15 cellular contexts compared by ENCODE assay signal in genomic region chr13:93151277-93151676, GRCh38.
DNase-seq lines count a peak whose midpoint lies in the region; ATAC-seq and TF ChIP-seq lines count a peak whose summit lies in the region.
"Had no signal": no experiment of that assay in that cellular context is flagged by ENCODE, and none has a peak within 500 bp of the region (broad histone marks: within the 10 kb centered on the region; RNA-seq: fewer than 3 reads in every experiment).

No MANE protein-coding gene starts in this region.

- no peak overlapping the region for H3K18ac ChIP-seq in mesendoderm (ENCODE audit: low read length)

- no peak overlapping the region for H2BK15ac ChIP-seq in mesendoderm (replicated peaks; ENCODE audit: low read depth)

- TF ChIP-seq CTCF in fibroblast of villous mesenchyme (IDR thresholded peaks at IDR 0.05; ENCODE audit: insufficient read depth, low read depth, low read length) (no peak), gastrocnemius medialis (IDR thresholded peaks at IDR 0.05 in 4 of 5, conservative IDR thresholded peaks at IDR 0.05 in 1 of 5) (no peak)

- H3K36me3 Mint-ChIP-seq in activated naive CD4-positive, alpha-beta T cell treated with anti-CD3 and anti-CD28 coated beads, Interleukin-2, amount 50 U/mL, for 72 hours = peaks cover 0 to 5% of the 10 kb centered on the region in 2 donors
- H3K36me3 Mint-ChIP-seq: CD4-positive, CD25-positive, alpha-beta regulatory T cell; neural progenitor cell had no signal

- H3K23ac ChIP-seq in mesendoderm (ENCODE audit: low read length) = no peak overlapping the region

- H3K27ac Mint-ChIP-seq in activated naive CD4-positive, alpha-beta T cell treated with anti-CD3 and anti-CD28 coated beads, Interleukin-2, amount 50 U/mL, for 72 hours = no peak overlapping the region
- H3K27ac Mint-ChIP-seq: CD4-positive, CD25-positive, alpha-beta regulatory T cell; neural progenitor cell had no signal

- no peak overlapping the region for H3K4ac ChIP-seq in mesendoderm (ENCODE audit: low read depth, low read length)

- no peak overlapping the region for H3K56ac ChIP-seq in mesendoderm (ENCODE audit: low read length)

- no peak overlapping the region for H4K5ac ChIP-seq in mesendoderm (ENCODE audit: low read length)

- TF ChIP-seq POLR2A in gastrocnemius medialis (IDR thresholded peaks at IDR 0.05) = no peak

- DNase-seq in activated naive CD4-positive, alpha-beta T cell treated with anti-CD3 and anti-CD28 coated beads, Interleukin-2, amount 50 U/mL, for 72 hours (ENCODE audit: low spot score in 2 of 2) = no peak
- no peak for DNase-seq in activated naive CD4-positive, alpha-beta T cell (lab: John Stamatoyannopoulos, UW)
- DNase-seq in SK-MEL-5 (ENCODE audit: low read depth, low spot score) = peak; percentile 79
- peak; percentile 59 for DNase-seq in fibroblast of villous mesenchyme (ENCODE audit: low read depth)
- no peak for DNase-seq in gastrocnemius medialis
- no peak for DNase-seq in left colon
- DNase-seq in NCI-H128 (lab: John Stamatoyannopoulos, UW; ENCODE audit: unreplicated experiment) = no peak
- no peak for DNase-seq in mesendoderm
- DNase-seq: activated T-cell treated with anti-CD3 and anti-CD28 coated beads, Interleukin-2, amount 50 U/mL, for 48 hours; CD4-positive, CD25-positive, alpha-beta regulatory T cell; NCI-H748 treated with DMSO at 0.1 percent for 48 hours; stimulated activated CD4-positive, alpha-beta T cell treated with anti-CD3 and anti-CD28 coated beads, Interleukin-4, amount 100 ng/mL, for 4 hours; T-helper 9 cell had no signal

- no peak overlapping the region for H3K9ac ChIP-seq in mesendoderm (ENCODE audit: low read length)
- H3K9ac ChIP-seq: neural progenitor cell had no signal

- no peak overlapping the region for H2BK5ac ChIP-seq in mesendoderm (ENCODE audit: low read length)

- H3K4me3 ChIP-seq in fibroblast of villous mesenchyme (ENCODE audit: low read depth, low read length) (no peak overlapping the region), gastrocnemius medialis (no peak overlapping the region), mesendoderm (ENCODE audit: low read length) (no peak overlapping the region)
- H3K4me3 ChIP-seq: neural progenitor cell, tibial nerve had no signal

- peaks cover 0 to 21% of the 10 kb centered on the region in 2 donors for H3K9me3 Mint-ChIP-seq in activated naive CD4-positive, alpha-beta T cell treated with anti-CD3 and anti-CD28 coated beads, Interleukin-2, amount 50 U/mL, for 72 hours
- H3K9me3 Mint-ChIP-seq: neural progenitor cell had no signal

- H3K36me3 ChIP-seq in gastrocnemius medialis (no peaks in the 10 kb centered on the region), mesendoderm (ENCODE audit: control insufficient read depth, insufficient read depth, low read length) (no peaks in the 10 kb centered on the region)
- H3K36me3 ChIP-seq: neural progenitor cell, tibial nerve had no signal

- H2BK120ac ChIP-seq in mesendoderm (ENCODE audit: low read depth, low read length) = no peak overlapping the region

- intact Hi-C loops in gastrocnemius medialis (cut with DNase I; ENCODE audit: low total_unique reads) (no loop called here), left colon (cut with DNase I, micrococcal nuclease) (no loop called here)

- no peaks in the 10 kb centered on the region for H3K9me3 ChIP-seq in gastrocnemius medialis
- H3K9me3 ChIP-seq: tibial nerve had no signal

- no peak overlapping the region for H3K4me2 ChIP-seq in mesendoderm (ENCODE audit: low read length)
- H3K4me2 ChIP-seq: neural progenitor cell had no signal

- H4K8ac ChIP-seq in mesendoderm (ENCODE audit: low read depth, low read length) = no peak overlapping the region

- H3K4me1 ChIP-seq in gastrocnemius medialis = no peaks in the 10 kb centered on the region
- H3K4me1 ChIP-seq in mesendoderm (ENCODE audit: control insufficient read depth, low read depth, low read length) = no peaks in the 10 kb centered on the region
- H3K4me1 ChIP-seq: neural progenitor cell, tibial nerve had no signal

- no peaks in the 10 kb centered on the region for H3K79me1 ChIP-seq in mesendoderm (ENCODE audit: low read length)

- H2AK5ac ChIP-seq in mesendoderm (ENCODE audit: low read length) = no peak overlapping the region

- ATAC-seq in activated naive CD4-positive, alpha-beta T cell treated with anti-CD3 and anti-CD28 coated beads, Interleukin-2, amount 50 U/mL, for 72 hours = peak; percentile 31 to 94
- ATAC-seq in gastrocnemius medialis (no peak), left colon (no peak)

- H3K27ac ChIP-seq in gastrocnemius medialis = no peak overlapping the region
- H3K27ac ChIP-seq in mesendoderm (ENCODE audit: low read depth, low read length) = no peak overlapping the region
- H3K27ac ChIP-seq: neural progenitor cell had no signal

- in situ Hi-C loops in SK-MEL-5 (cut with HindIII; ENCODE audit: low pct_unique_long_range_greater_than_20kb, low sequenced_read_pairs) (no loop called here), gastrocnemius medialis (cut with MboI; ENCODE audit: low sequenced_read_pairs in 4 of 4) (no loop called here)

- H3K79me2 ChIP-seq in mesendoderm (ENCODE audit: control insufficient read depth, insufficient read depth, low read length) = no peaks in the 10 kb centered on the region

- H3K27me3 ChIP-seq in gastrocnemius medialis (no peaks in the 10 kb centered on the region), mesendoderm (ENCODE audit: insufficient read depth, low read length, poor library complexity) (no peaks in the 10 kb centered on the region)
- H3K27me3 ChIP-seq: neural progenitor cell, tibial nerve had no signal

Comparison
In these comparisons a context has a peak if more than half of its experiments do, and no peak if none do; other contexts are left out.
1. ATAC-seq: peak in activated naive CD4-positive, alpha-beta T cell treated with anti-CD3 and anti-CD28 coated beads, Interleukin-2, amount 50 U/mL, for 72 hours (2 of 2); none in gastrocnemius medialis (0 of 2) and left colon (single experiment).
2. DNase-seq: peak in SK-MEL-5 (single experiment) and fibroblast of villous mesenchyme (single experiment); none in activated naive CD4-positive, alpha-beta T cell treated with anti-CD3 and anti-CD28 coated beads, Interleukin-2, amount 50 U/mL, for 72 hours (0 of 2), activated naive CD4-positive, alpha-beta T cell (0 of 4), gastrocnemius medialis (0 of 2), left colon (0 of 2), NCI-H128 (single experiment) and mesendoderm (single experiment).